7 cellular contexts compared by ENCODE assay signal in genomic region chr22:35299217-35299716, GRCh38. TPM values are rescaled to one million over a fixed set of nuclear protein-coding genes. Genes with fewer than 3 reads are reported as not detected.
DNase-seq lines count a peak whose midpoint lies in the region; ATAC-seq and TF ChIP-seq lines count a peak whose summit lies in the region.

No MANE protein-coding gene starts in this region.

- H3K4me2 ChIP-seq in HCT116 (ENCODE audit: low read length) (peak overlapping the region; percentile 99), PC-3 (ENCODE audit: low read length) (peak overlapping the region; percentile 87)

- H3K4me1 ChIP-seq in HCT116 (ENCODE audit: control insufficient read depth in 1 of 2, insufficient read depth in 2 of 2, low read length in 2 of 2): peaks cover 13 to 24% of the 10 kb centered on the region in 2 experiments
- H3K4me1 ChIP-seq in PC-3 (ENCODE audit: insufficient read depth, low read length): peaks cover 17% of the 10 kb centered on the region
- H3K4me1 ChIP-seq in mucosa of stomach (ENCODE audit: control insufficient read depth, insufficient read depth, low read length): no peaks in the 10 kb centered on the region

- H3K9me3 ChIP-seq in HCT116 (ENCODE audit: control insufficient read depth in 1 of 2, insufficient read depth in 1 of 2, low read depth in 1 of 2, low read length in 2 of 2) (no peaks in the 10 kb centered on the region), PC-3 (ENCODE audit: low read length) (no peaks in the 10 kb centered on the region), mucosa of stomach (ENCODE audit: control insufficient read depth, low read length) (no peaks in the 10 kb centered on the region)

- peak overlapping the region; percentile 63 for H3K27ac ChIP-seq in HCT116 (ENCODE audit: low read depth, low read length)
- H3K27ac ChIP-seq in PC-3 (ENCODE audit: low read length): no peak overlapping the region
- peak overlapping the region; percentile 69 to 99 (median 97) for H3K27ac ChIP-seq in dorsolateral prefrontal cortex

- H3K9me2 ChIP-seq in HCT116 (ENCODE audit: insufficient read depth): no peaks in the 10 kb centered on the region
- H3K9me2 ChIP-seq in PC-3 (replicated peaks; ENCODE audit: low read length): no peaks in the 10 kb centered on the region

- H3K79me2 ChIP-seq in HCT116 (ENCODE audit: insufficient read depth, low read length) (no peaks in the 10 kb centered on the region), PC-3 (ENCODE audit: low read length) (peaks cover 6% of the 10 kb centered on the region; the same call in 1 of the 2 replicates)

- H3K4me3 ChIP-seq in GM12875 (ENCODE audit: low read depth, low read length): peak overlapping the region; percentile 82
- peak overlapping the region; percentile 89 to 91 for H3K4me3 ChIP-seq in HCT116 (replicated peaks in 1 of 2; ENCODE audit: low read depth in 1 of 2, low read length in 2 of 2)
- peak overlapping the region; percentile 92 for H3K4me3 ChIP-seq in PC-3 (ENCODE audit: low read length)
- peak overlapping the region; percentile 65 to 100 (median 93) for H3K4me3 ChIP-seq in dorsolateral prefrontal cortex
- H3K4me3 ChIP-seq in mucosa of stomach (ENCODE audit: low read length): peak overlapping the region; percentile 85

- CTCF ChIA-PET in HCT116 (lab: Charles Lee): interaction anchor here (0.6 to 1.1 kb wide), 3 partner anchors 8 to 329 kb away, joined by 3 read pairs; no protein-coding TSS in a partner anchor
- CTCF ChIA-PET in PC-3 (lab: Charles Lee): no interaction called here

- TF ChIP-seq POLR2A in HCT116 (IDR thresholded peaks at IDR 0.05; ENCODE audit: borderline replicate concordance, extremely low read depth, insufficient read depth, insufficient read length): no peak

- H3K9ac ChIP-seq in HCT116 (ENCODE audit: low read length) (peak overlapping the region; percentile 82), PC-3 (ENCODE audit: low read length) (no peak overlapping the region), mucosa of stomach (ENCODE audit: low read length) (peak overlapping the region; percentile 89)

- no peak for TF ChIP-seq CTCF in GM12875 (IDR thresholded peaks at IDR 0.05; ENCODE audit: borderline replicate concordance, insufficient read depth, low read depth, low read length)
- no peak for TF ChIP-seq CTCF in HCT116 (IDR thresholded peaks at IDR 0.05 in 2 of 3, conservative IDR thresholded peaks at IDR 0.05 in 1 of 3; ENCODE audit: borderline replicate concordance in 1 of 3, insufficient read depth in 1 of 3, low read depth in 2 of 3, low read length in 2 of 3)
- TF ChIP-seq CTCF in PC-3 (conservative IDR thresholded peaks at IDR 0.05; ENCODE audit: low read depth, low read length): no peak
- TF ChIP-seq CTCF in dorsolateral prefrontal cortex (IDR thresholded peaks at IDR 0.05 in 54 of 56, conservative IDR thresholded peaks at IDR 0.05 in 2 of 56; ENCODE audit: low read depth in 1 of 56, partially characterized antibody in 56 of 56): peak in 3 of 56 donors; percentile 3 to 27 (median 5)

- intact Hi-C loops in HCT116 (cut with micrococcal nuclease) (no loop called here), PC-3 (cut with micrococcal nuclease) (no loop called here), dorsolateral prefrontal cortex (cut with DNase I) (loop anchor here in 1 of 2 donors (2.0 kb wide), 1 partner anchor 40 kb away; no protein-coding TSS in a partner anchor)

- RAD21 ChIA-PET in HCT116 (lab: Charles Lee; ENCODE audit: low non-redundant PET in 1 of 2, low total read pairs in 2 of 2, uncharacterized antibody in 2 of 2, unreplicated experiment in 2 of 2): interaction anchor here in 1 of 2 experiments (0.6 kb wide), 1 partner anchor 67 kb away, joined by 4 read pairs; no protein-coding TSS in a partner anchor

- BruUV-seq in HCT116 (replicated peaks; lab: Mats Ljungman, UMichigan): TSS peak; percentile 93
- TSS peak; percentile 79 for BruUV-seq in PC-3 (replicated peaks; lab: Mats Ljungman, UMichigan)

- TF ChIP-seq RAD21 in HCT116 (IDR thresholded peaks at IDR 0.05; ENCODE audit: low read depth): no peak

- H4K20me1 ChIP-seq in HCT116 (ENCODE audit: insufficient read depth) (no peaks in the 10 kb centered on the region), PC-3 (ENCODE audit: low read length) (no peaks in the 10 kb centered on the region)

- H3K27me3 ChIP-seq in HCT116 (ENCODE audit: insufficient read depth, low read length) (no peaks in the 10 kb centered on the region), PC-3 (ENCODE audit: low read length) (no peaks in the 10 kb centered on the region), dorsolateral prefrontal cortex (no peaks in the 10 kb centered on the region), mucosa of stomach (ENCODE audit: control insufficient read depth, insufficient read depth, low read length) (no peaks in the 10 kb centered on the region)

- H2AFZ ChIP-seq in HCT116 (ENCODE audit: low read depth, low read length, poor library complexity, severe bottlenecking) (no peak overlapping the region), PC-3 (ENCODE audit: low read length) (peak overlapping the region; percentile 79)

- H3F3A ChIP-seq in PC-3 (ENCODE audit: low read length, unreplicated experiment): no peaks in the 10 kb centered on the region

- ATAC-seq in HCT116: peak; percentile 8
- no peak for ATAC-seq in PC-3

- DNase-seq in HCT116 (ENCODE audit: low read depth, low spot score) (no peak), PC-3 (no peak), dorsolateral prefrontal cortex (no peak), pons (ENCODE audit: low spot score) (no peak)
- DNase-seq in stimulated activated CD4-positive, alpha-beta T cell treated with anti-CD3 and anti-CD28 coated beads, Interleukin-4, amount 100 ng/mL, for 24 hours: no peak

- H3K36me3 ChIP-seq in HCT116 (ENCODE audit: control insufficient read depth in 1 of 2, insufficient read depth in 2 of 2, low read length in 2 of 2): peaks cover 11 to 12% of the 10 kb centered on the region in 2 experiments; a peak in 3 of 4 replicates
- H3K36me3 ChIP-seq in PC-3 (ENCODE audit: low read depth, low read length): peaks cover 1% of the 10 kb centered on the region; the same call in 1 of the 2 replicates
- H3K36me3 ChIP-seq in mucosa of stomach (ENCODE audit: control insufficient read depth, insufficient read depth, low read length): no peaks in the 10 kb centered on the region

- POLR2A ChIA-PET in HCT116 (lab: Charles Lee) (interaction anchor here (0.7 to 1.0 kb wide), 3 partner anchors 10 to 40 kb away, joined by 3 read pairs; no protein-coding TSS in a partner anchor), PC-3 (lab: Charles Lee; ENCODE audit: unreplicated experiment) (no interaction called here)

TF ChIP-seq in HCT116, 20 proteins besides CTCF, POLR2A, EP300 and RAD21 (continues in another document):
- TF ChIP-seq MAX (IDR thresholded peaks at IDR 0.05): no peak
- TF ChIP-seq FOSL1 (IDR thresholded peaks at IDR 0.05; ENCODE audit: low read depth): no peak
- no peak for TF ChIP-seq SIN3A (IDR thresholded peaks at IDR 0.05; ENCODE audit: low read depth)
- TF ChIP-seq EGR1 (IDR thresholded peaks at IDR 0.05; ENCODE audit: low read depth): no peak
- TF ChIP-seq EZH2phosphoT487 (IDR thresholded peaks at IDR 0.05; ENCODE audit: borderline replicate concordance): no peak
- no peak for TF ChIP-seq POLR2AphosphoS5 (IDR thresholded peaks at IDR 0.05; ENCODE audit: low read depth, low read length)
- TF ChIP-seq ZBTB33 (IDR thresholded peaks at IDR 0.05; ENCODE audit: extremely low read depth, insufficient replicate concordance, low read length): no peak
- TF ChIP-seq CBX3 (IDR thresholded peaks at IDR 0.05; ENCODE audit: low read depth): no peak
- TF ChIP-seq JUND (IDR thresholded peaks at IDR 0.05): no peak
- no peak for TF ChIP-seq SRF (IDR thresholded peaks at IDR 0.05; ENCODE audit: low read depth)
- no peak for TF ChIP-seq ZNF274 (IDR thresholded peaks at IDR 0.05; ENCODE audit: low read depth, low read length)
- no peak for TF ChIP-seq YY1 (IDR thresholded peaks at IDR 0.05; ENCODE audit: extremely low read depth, insufficient replicate concordance, low read depth, low read length)
- TF ChIP-seq ATF3 (IDR thresholded peaks at IDR 0.05): no peak
- no peak for TF ChIP-seq ELF1 (IDR thresholded peaks at IDR 0.05; ENCODE audit: borderline replicate concordance, low read depth)
- no peak for TF ChIP-seq ZFX (IDR thresholded peaks at IDR 0.05)
- TF ChIP-seq CEBPB (IDR thresholded peaks at IDR 0.05; ENCODE audit: low read depth): no peak

RNA-seq across cellular contexts. Expression of gene TOM1, which starts 0.4 kb away (rescaled TPM):
- total RNA-seq in HCT116 (2021; ENCODE audit: unreplicated experiment) (18.0 TPM), PC-3 (2014; rRNA removed) (17.5 and 19.0 TPM in 2 replicates), dorsolateral prefrontal cortex (10 to 100 TPM; 51.2 to 90.3 (median 65.3) TPM)
- 18.9 and 20.8 TPM in 2 replicates for polyA plus RNA-seq in HCT116 (2012)

RNA-seq across cellular contexts. Expression of gene HMGXB4, which starts 42.0 kb away (rescaled TPM):
- total RNA-seq in HCT116 (2021; ENCODE audit: unreplicated experiment) (36.7 TPM), PC-3 (2014; rRNA removed) (12.9 and 18.1 TPM in 2 replicates), dorsolateral prefrontal cortex (10 to 100 TPM; 12.7 to 29.9 (median 20.4) TPM)
- polyA plus RNA-seq in HCT116 (2012): 13.2 and 19.3 TPM in 2 replicates
